Comparison of ENCODE assay signal across 13 cellular contexts in the genomic region with DNA sequence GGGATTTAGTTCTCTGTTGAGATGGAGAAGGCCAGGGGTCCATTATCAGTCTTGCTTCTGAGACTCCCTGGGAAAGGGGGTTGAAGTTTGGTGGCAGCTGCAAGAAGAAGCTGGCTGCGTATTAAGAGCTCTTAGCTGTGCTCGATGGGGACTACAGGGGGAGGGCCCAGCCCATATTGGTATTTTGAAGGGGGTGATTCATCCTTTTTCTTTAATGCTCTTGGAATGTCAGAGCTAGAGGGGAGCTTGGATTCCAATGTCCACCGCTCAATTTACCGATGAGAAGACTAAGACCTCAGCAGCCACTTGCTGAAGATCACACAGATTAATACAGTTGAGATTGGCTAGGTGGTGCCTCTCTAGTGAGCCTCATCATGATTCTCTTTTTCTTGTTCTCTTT. TPM values are rescaled to one million over a fixed set of nuclear protein-coding genes. Genes with fewer than 3 reads are reported as not detected.
DNase-seq lines count a peak whose midpoint lies in the region; ATAC-seq and TF ChIP-seq lines count a peak whose summit lies in the region.
"Had no signal": no experiment of that assay in that cellular context is flagged by ENCODE, and none has a peak within 500 bp of the region (broad histone marks: within the 10 kb centered on the region; RNA-seq: fewer than 3 reads in every experiment).

No MANE protein-coding gene starts in this region.

- H3K9me3 ChIP-seq in PC-3 (ENCODE audit: low read length) (no peaks in the 10 kb centered on the region), endodermal cell (ENCODE audit: control insufficient read depth, low read length) (no peaks in the 10 kb centered on the region), skeletal muscle satellite cell (replicated peaks; ENCODE audit: low read length) (no peaks in the 10 kb centered on the region)
- H3K9me3 ChIP-seq: gastrocnemius medialis, left lung, prostate gland had no signal

- no peaks in the 10 kb centered on the region for H4K20me1 ChIP-seq in PC-3 (ENCODE audit: low read length)

- no peaks in the 10 kb centered on the region for H3K9me2 ChIP-seq in PC-3 (replicated peaks; ENCODE audit: low read length)

- H3K27ac ChIP-seq in PC-3 (ENCODE audit: low read length) (no peak overlapping the region), endodermal cell (ENCODE audit: low read depth, low read length) (no peak overlapping the region)
- H3K27ac ChIP-seq: gastrocnemius medialis, left lung, prostate gland had no signal

- no TSS peak for BruUV-seq in PC-3 (replicated peaks; lab: Mats Ljungman, UMichigan)

- peaks cover 28% of the 10 kb centered on the region for H3K4me1 ChIP-seq in PC-3 (ENCODE audit: insufficient read depth, low read length)
- H3K4me1 ChIP-seq in endodermal cell (ENCODE audit: control insufficient read depth, insufficient read depth, low read length) = no peaks in the 10 kb centered on the region
- H3K4me1 ChIP-seq in skeletal muscle satellite cell (ENCODE audit: control insufficient read depth, insufficient read depth, low read length) = peaks cover 27% of the 10 kb centered on the region

- peak overlapping the region; percentile 68; the same call in 1 of the 2 replicates for H3K4me3 ChIP-seq in PC-3 (ENCODE audit: low read length)
- no peak overlapping the region for H3K4me3 ChIP-seq in endodermal cell (ENCODE audit: low read length)
- peak overlapping the region; percentile 67 for H3K4me3 ChIP-seq in skeletal muscle satellite cell (ENCODE audit: low read length)
- H3K4me3 ChIP-seq: left lung had no signal

- H3K9ac ChIP-seq in PC-3 (ENCODE audit: low read length) = no peak overlapping the region
- H3K9ac ChIP-seq in endodermal cell (ENCODE audit: extremely low read depth, low read length, poor library complexity, severe bottlenecking) = no peak overlapping the region
- peak overlapping the region; percentile 57 for H3K9ac ChIP-seq in skeletal muscle satellite cell (ENCODE audit: low read depth, low read length)

- peaks cover 60% of the 10 kb centered on the region for H3K4me1 Mint-ChIP-seq in activated T-cell treated with anti-CD3 and anti-CD28 coated beads, Interleukin-2, amount 50 U/mL, for 72 hours (ENCODE audit: low read depth)
- peaks cover 15% of the 10 kb centered on the region for H3K4me1 Mint-ChIP-seq in endodermal cell

- ATAC-seq in activated T-cell treated with anti-CD3 and anti-CD28 coated beads, Interleukin-2, amount 50 U/mL, for 72 hours (replicated peaks in 1 of 2) = no peak
- ATAC-seq in PC-3 = no peak
- ATAC-seq in GM18867 (IDR thresholded peaks at IDR 0.05; ENCODE audit: unreplicated experiment) = no peak
- ATAC-seq in GM19467 (IDR thresholded peaks at IDR 0.05; ENCODE audit: unreplicated experiment) = no peak
- ATAC-seq: gastrocnemius medialis, left lung had no signal

- peaks cover 21% of the 10 kb centered on the region for H3K79me2 ChIP-seq in PC-3 (ENCODE audit: low read length)

- H3K36me3 ChIP-seq in PC-3 (ENCODE audit: low read depth, low read length) (no peaks in the 10 kb centered on the region), endodermal cell (ENCODE audit: control insufficient read depth, insufficient read depth, low read length) (no peaks in the 10 kb centered on the region), skeletal muscle satellite cell (ENCODE audit: insufficient read depth, low read length) (no peaks in the 10 kb centered on the region)
- H3K36me3 ChIP-seq: gastrocnemius medialis, left lung, prostate gland had no signal

- H3F3A ChIP-seq in PC-3 (ENCODE audit: low read length, unreplicated experiment) = no peaks in the 10 kb centered on the region

- H3K27me3 ChIP-seq in PC-3 (ENCODE audit: low read length) (no peaks in the 10 kb centered on the region), endodermal cell (ENCODE audit: control insufficient read depth, insufficient read depth, low read length, poor library complexity, severe bottlenecking) (peaks cover 71% of the 10 kb centered on the region), skeletal muscle satellite cell (ENCODE audit: control insufficient read depth, insufficient read depth, low read length) (no peaks in the 10 kb centered on the region)

- H2AFZ ChIP-seq in PC-3 (ENCODE audit: low read length) = 0 out of 2 replicates have a peak overlapping the region, but pooled peaks have one; percentile 6

- CTCF ChIA-PET in PC-3 (lab: Charles Lee) = interaction anchor here (0.8 to 2.2 kb wide), 2 partner anchors 31 to 153 kb away, joined by 4 to 6 read pairs; no protein-coding TSS in a partner anchor

- POLR2A ChIA-PET in PC-3 (lab: Charles Lee; ENCODE audit: unreplicated experiment) = interaction anchor here (0.5 to 0.7 kb wide), 2 partner anchors 37 to 122 kb away, joined by 3 read pairs; no protein-coding TSS in a partner anchor

- TF ChIP-seq CTCF in PC-3 (conservative IDR thresholded peaks at IDR 0.05; ENCODE audit: low read depth, low read length) = no peak
- no peak for TF ChIP-seq CTCF in endodermal cell (conservative IDR thresholded peaks at IDR 0.05)

- H3K4me2 ChIP-seq in PC-3 (ENCODE audit: low read length) (peak overlapping the region; percentile 89), skeletal muscle satellite cell (ENCODE audit: low read length) (peak overlapping the region; percentile 82)

- H3K36me3 Mint-ChIP-seq in activated T-cell treated with anti-CD3 and anti-CD28 coated beads, Interleukin-2, amount 50 U/mL, for 72 hours (ENCODE audit: insufficient read depth in 2 of 2) = no peaks in the 10 kb centered on the region
- no peaks in the 10 kb centered on the region for H3K36me3 Mint-ChIP-seq in endodermal cell (ENCODE audit: low read depth)

- H3K27me3 Mint-ChIP-seq in activated T-cell treated with anti-CD3 and anti-CD28 coated beads, Interleukin-2, amount 50 U/mL, for 72 hours (ENCODE audit: low read depth) = peaks cover 18% of the 10 kb centered on the region
- peaks cover 83% of the 10 kb centered on the region for H3K27me3 Mint-ChIP-seq in endodermal cell (ENCODE audit: insufficient read depth)

- 56 to 66% methylated on average over 2 to 4 of the region's 4 CpGs for WGBS in endodermal cell (ENCODE audit: insufficient coverage in 1 of 2, insufficient read length in 1 of 2), 2 experiments

- DNase-seq in activated T-cell treated with anti-CD3 and anti-CD28 coated beads, Interleukin-2, amount 50 U/mL, for 72 hours = no peak
- no peak for DNase-seq in activated T-cell treated with anti-CD3 and anti-CD28 coated beads, Interleukin-2, amount 50 U/mL, for 48 hours
- peak; percentile 79 for DNase-seq in PC-3
- DNase-seq in endodermal cell = no peak
- DNase-seq in SHP77 treated with DMSO at 0.1 percent for 48 hours (lab: John Stamatoyannopoulos, UW) = no peak
- DNase-seq: activated effector memory CD4-positive, alpha-beta T cell treated with Interleukin-2 at 50 U/mL for 16 hours; gastrocnemius medialis; left lung had no signal

- peak overlapping the region; percentile 66 to 80 for H3K4me3 Mint-ChIP-seq in activated T-cell treated with anti-CD3 and anti-CD28 coated beads, Interleukin-2, amount 50 U/mL, for 72 hours
- peak overlapping the region; percentile 64 for H3K4me3 Mint-ChIP-seq in endodermal cell
- H3K4me3 Mint-ChIP-seq: dendritic cell treated with granulocyte-macrophage colony-stimulating factor and Interleukin-4, amounts not matched to agents 40 ng/mL and 50 ng/mL, for 4 days had no signal

- H3K27ac Mint-ChIP-seq in activated T-cell treated with anti-CD3 and anti-CD28 coated beads, Interleukin-2, amount 50 U/mL, for 72 hours = peak overlapping the region; percentile 72
- H3K27ac Mint-ChIP-seq in endodermal cell = no peak overlapping the region
- H3K27ac Mint-ChIP-seq: dendritic cell treated with granulocyte-macrophage colony-stimulating factor and Interleukin-4, amounts not matched to agents 40 ng/mL and 50 ng/mL, for 4 days had no signal

- H3K9me3 Mint-ChIP-seq in activated T-cell treated with anti-CD3 and anti-CD28 coated beads, Interleukin-2, amount 50 U/mL, for 72 hours = no peaks in the 10 kb centered on the region
- H3K9me3 Mint-ChIP-seq in endodermal cell = no peaks in the 10 kb centered on the region
- H3K9me3 Mint-ChIP-seq: dendritic cell treated with granulocyte-macrophage colony-stimulating factor and Interleukin-4, amounts not matched to agents 40 ng/mL and 50 ng/mL, for 4 days had no signal

- intact Hi-C loops in PC-3 (cut with micrococcal nuclease) = no loop called here

RNA-seq across cellular contexts. Expression of a gene that starts 5.0 kb away (rescaled TPM):
- 1 to 10 TPM in 1 of 2 donors, under 1 TPM in 1; 0.91 to 1.7 TPM for total RNA-seq in activated T-cell treated with anti-CD3 and anti-CD28 coated beads, Interleukin-2, amount 50 U/mL, for 72 hours
- 23.9 and 30.6 TPM in 2 replicates for total RNA-seq in PC-3 (2014; rRNA removed)
- total RNA-seq in endodermal cell = 1 to 10 TPM; 2.0 to 6.7 TPM
- polyA plus RNA-seq in endodermal cell (2013, experiment 1 of 2) = 13.7 TPM
- polyA plus RNA-seq in endodermal cell (2013, experiment 2 of 2) = 15.5 TPM
- total RNA-seq in skeletal muscle satellite cell (2012; rRNA removed) = 0.76 and 3.7 TPM in 2 replicates
